In the genomic region with DNA sequence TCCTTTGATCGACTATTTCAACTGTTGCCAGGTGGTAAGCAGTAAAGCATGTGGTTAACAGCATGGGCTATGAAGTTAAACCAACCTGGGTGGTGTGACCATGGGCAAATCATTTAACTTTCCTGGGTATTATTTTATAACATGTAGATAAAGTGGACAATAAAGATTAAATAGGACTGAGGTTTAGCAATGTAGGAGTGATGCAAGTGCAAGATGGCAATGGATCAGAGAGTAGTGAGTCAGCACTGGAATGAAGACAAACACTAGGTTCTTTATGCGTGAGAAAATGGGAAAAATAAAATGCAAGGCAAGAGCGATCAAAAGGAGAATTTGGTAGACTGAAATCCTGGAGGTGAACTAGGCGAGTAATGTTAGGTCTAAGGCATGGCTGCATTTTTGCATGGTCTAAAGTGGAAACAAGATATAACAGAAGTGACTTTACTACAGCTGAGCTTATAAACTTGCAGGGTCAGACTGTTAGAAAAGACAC, we compare ENCODE assay signal across 11 cellular contexts.
DNase-seq lines count a peak whose midpoint lies in the region; ATAC-seq and TF ChIP-seq lines count a peak whose summit lies in the region.
"Had no signal": no experiment of that assay in that cellular context is flagged by ENCODE, and none has a peak within 500 bp of the region (broad histone marks: within the 10 kb centered on the region; RNA-seq: fewer than 3 reads in every experiment).

No MANE protein-coding gene starts in this region.

- no peaks in the 10 kb centered on the region for H3K9me2 ChIP-seq in SK-N-SH

- H3K36me3 ChIP-seq in SK-N-SH (replicated peaks in 1 of 2; ENCODE audit: control insufficient read depth in 1 of 2, insufficient read depth in 2 of 2, low read length in 1 of 2) (no peaks in the 10 kb centered on the region), spleen (no peaks in the 10 kb centered on the region), endodermal cell (ENCODE audit: control insufficient read depth, insufficient read depth, low read length) (no peaks in the 10 kb centered on the region)

- H3K4me2 ChIP-seq in SK-N-SH: peak overlapping the region; percentile 35

- TF ChIP-seq RAD21 in SK-N-SH (IDR thresholded peaks at IDR 0.05; ENCODE audit: low read length): no peak

- H3K27ac ChIP-seq in SK-N-SH (ENCODE audit: low read depth in 2 of 2, low read length in 1 of 2) (peak overlapping the region in 1 of 2 experiments; percentile 94; a peak in 3 of 4 replicates), spleen (peak overlapping the region in 2 of 8 donors; percentile 42 to 47), endodermal cell (ENCODE audit: low read depth, low read length) (no peak overlapping the region)

- no peaks in the 10 kb centered on the region for H3K36me3 Mint-ChIP-seq in endodermal cell (ENCODE audit: low read depth)
- H3K36me3 Mint-ChIP-seq: activated CD8-positive, alpha-beta memory T cell treated with anti-CD3 and anti-CD28 coated beads, Interleukin-2, amount 10 ng/mL, durations not matched to agents 7 days and 5 days had no signal

- no peaks in the 10 kb centered on the region for H3K27me3 Mint-ChIP-seq in endodermal cell (ENCODE audit: insufficient read depth)
- H3K27me3 Mint-ChIP-seq: stimulated activated naive CD8-positive, alpha-beta T cell treated with anti-CD3 and anti-CD28 coated beads, Interleukin-15, amount 100 ng/mL, for 72 hours had no signal

- H3K27me3 ChIP-seq in SK-N-SH (ENCODE audit: insufficient read depth) (no peaks in the 10 kb centered on the region), spleen (replicated peaks in 1 of 7) (no peaks in the 10 kb centered on the region), endodermal cell (ENCODE audit: control insufficient read depth, insufficient read depth, low read length, poor library complexity, severe bottlenecking) (no peaks in the 10 kb centered on the region)

- no peak overlapping the region for H3K27ac Mint-ChIP-seq in endodermal cell
- H3K27ac Mint-ChIP-seq: activated CD8-positive, alpha-beta memory T cell treated with anti-CD3 and anti-CD28 coated beads, Interleukin-2, amount 10 ng/mL, durations not matched to agents 7 days and 5 days; stimulated activated naive CD8-positive, alpha-beta T cell treated with anti-CD3 and anti-CD28 coated beads, Interleukin-15, amount 100 ng/mL, for 72 hours had no signal

- H3K4me1 ChIP-seq in SK-N-SH (ENCODE audit: control insufficient read depth in 1 of 2, insufficient read depth in 2 of 2, low read depth in 1 of 2, low read length in 1 of 2) (peaks cover 0 to 19% of the 10 kb centered on the region in 2 experiments; a peak in 3 of 4 replicates), spleen (no peaks in the 10 kb centered on the region), endodermal cell (ENCODE audit: control insufficient read depth, insufficient read depth, low read length) (no peaks in the 10 kb centered on the region)

- ATAC-seq in sciatic nerve: peak; percentile 48
- no peak for ATAC-seq in activated CD4-positive, CD25-positive, alpha-beta regulatory T cell treated with anti-CD3 and anti-CD28 coated beads, Interleukin-2, amount 50 U/mL, for 24 hours
- ATAC-seq: activated CD8-positive, alpha-beta memory T cell treated with anti-CD3 and anti-CD28 coated beads, Interleukin-2, amount 10 ng/mL, durations not matched to agents 7 days and 5 days; stimulated activated naive CD8-positive, alpha-beta T cell treated with anti-CD3 and anti-CD28 coated beads, Interleukin-15, amount 100 ng/mL, for 72 hours had no signal

- H3K4me1 Mint-ChIP-seq in endodermal cell: peaks cover 5% of the 10 kb centered on the region
- H3K4me1 Mint-ChIP-seq: activated CD8-positive, alpha-beta memory T cell treated with anti-CD3 and anti-CD28 coated beads, Interleukin-2, amount 10 ng/mL, durations not matched to agents 7 days and 5 days; stimulated activated naive CD8-positive, alpha-beta T cell treated with anti-CD3 and anti-CD28 coated beads, Interleukin-15, amount 100 ng/mL, for 72 hours had no signal

- H3K79me2 ChIP-seq in SK-N-SH (ENCODE audit: insufficient read depth): no peaks in the 10 kb centered on the region

- peaks cover 22% of the 10 kb centered on the region for H3F3A ChIP-seq in SK-N-SH (replicated peaks; ENCODE audit: insufficient read depth)

- H3K4me3 ChIP-seq in SK-N-SH (ENCODE audit: low read depth in 2 of 2, low read length in 1 of 2) (no peak overlapping the region), fibroblast of mammary gland (ENCODE audit: control insufficient read depth, low read depth, low read length) (no peak overlapping the region), spleen (no peak overlapping the region), endodermal cell (ENCODE audit: low read length) (no peak overlapping the region)

- CTCF ChIA-PET in SK-N-SH (lab: Yijun Ruan, JAX): interaction anchor here (1.2 kb wide), 1 partner anchor 10 kb away, joined by 3 read pairs; no protein-coding TSS in a partner anchor

- H3K9me3 ChIP-seq in SK-N-SH: 0 out of 2 replicates have a peak, but pooled peaks cover 4% of the 10 kb centered on the region
- H3K9me3 ChIP-seq in spleen: peaks cover 0 to 9% (median 0%) of the 10 kb centered on the region in 8 donors
- H3K9me3 ChIP-seq in endodermal cell (ENCODE audit: control insufficient read depth, low read length): no peaks in the 10 kb centered on the region

- peak overlapping the region; percentile 3; the same call in 1 of the 2 replicates for H3K9ac ChIP-seq in SK-N-SH
- H3K9ac ChIP-seq in endodermal cell (ENCODE audit: extremely low read depth, low read length, poor library complexity, severe bottlenecking): no peak overlapping the region

- POLR2A ChIA-PET in SK-N-SH (lab: Yijun Ruan, JAX): no interaction called here

- 57% methylated on average over 4 of the region's 4 CpGs for WGBS in SK-N-SH (ENCODE audit: low lambda C conversion rate)
- WGBS in spleen, 5 donors: 83 to 93% (median 86%) methylated on average over 4 of the region's 4 CpGs
- 94% methylated on average over 2 to 4 of the region's 4 CpGs for WGBS in endodermal cell (ENCODE audit: insufficient coverage in 1 of 2, insufficient read length in 1 of 2), 2 experiments

- intact Hi-C loops in sciatic nerve (cut with DNase I): no loop called here
- intact Hi-C loops in spleen (cut with DNase I; ENCODE audit: low total_unique reads): no loop called here

- peaks cover 7% of the 10 kb centered on the region for H3K9me3 Mint-ChIP-seq in endodermal cell
- H3K9me3 Mint-ChIP-seq: stimulated activated naive CD8-positive, alpha-beta T cell treated with anti-CD3 and anti-CD28 coated beads, Interleukin-15, amount 100 ng/mL, for 72 hours had no signal

- H2AFZ ChIP-seq in SK-N-SH (ENCODE audit: low read depth): no peak overlapping the region; the same call in 1 of the 2 replicates

- no peak overlapping the region for H3K4me3 Mint-ChIP-seq in endodermal cell
- H3K4me3 Mint-ChIP-seq: activated CD8-positive, alpha-beta memory T cell treated with anti-CD3 and anti-CD28 coated beads, Interleukin-2, amount 10 ng/mL, durations not matched to agents 7 days and 5 days; stimulated activated naive CD8-positive, alpha-beta T cell treated with anti-CD3 and anti-CD28 coated beads, Interleukin-15, amount 100 ng/mL, for 72 hours had no signal

- TF ChIP-seq POLR2A in spleen (IDR thresholded peaks at IDR 0.05): no peak

- H4K20me1 ChIP-seq in SK-N-SH (ENCODE audit: insufficient read depth): no peaks in the 10 kb centered on the region

- TF ChIP-seq CTCF in SK-N-SH (IDR thresholded peaks at IDR 0.05): no peak
- TF ChIP-seq CTCF in fibroblast of mammary gland (conservative IDR thresholded peaks at IDR 0.05; ENCODE audit: control insufficient read depth, insufficient read depth, low read depth, low read length): no peak
- no peak for TF ChIP-seq CTCF in spleen (IDR thresholded peaks at IDR 0.05 in 8 of 11, conservative IDR thresholded peaks at IDR 0.05 in 3 of 11)
- TF ChIP-seq CTCF in endodermal cell (conservative IDR thresholded peaks at IDR 0.05): no peak

- TF ChIP-seq EP300 in SK-N-SH (IDR thresholded peaks at IDR 0.05; ENCODE audit: borderline replicate concordance in 1 of 2, low read depth in 1 of 2, low read length in 1 of 2): 0 out of 4 replicates have a peak, but pooled peaks of 1 of the 2 experiments have one; percentile 24

- DNase-seq in EH (ENCODE audit: low read depth) (peak; percentile 92), SK-N-SH (no peak), fibroblast of mammary gland (ENCODE audit: low read depth) (peak; percentile 94), sciatic nerve (ENCODE audit: low spot score) (no peak), NCI-H1105 treated with DMSO at 0.1 percent for 48 hours (lab: John Stamatoyannopoulos, UW) (no peak), spleen (no peak), endodermal cell (no peak)
- DNase-seq: activated CD8-positive, alpha-beta memory T cell treated with anti-CD3 and anti-CD28 coated beads, Interleukin-2, amount 10 ng/mL, durations not matched to agents 7 days and 5 days; nucleus accumbens; stimulated activated naive CD8-positive, alpha-beta T cell treated with anti-CD3 and anti-CD28 coated beads, Interleukin-15, amount 100 ng/mL, for 72 hours had no signal

TF ChIP-seq in SK-N-SH, 30 proteins besides CTCF, POLR2A, EP300 and RAD21 (continues in another document):
- TF ChIP-seq SIN3A (IDR thresholded peaks at IDR 0.05; ENCODE audit: borderline replicate concordance, low read depth, low read length): no peak
- TF ChIP-seq RCOR1 (IDR thresholded peaks at IDR 0.05; ENCODE audit: low read length): no peak
- no peak for TF ChIP-seq NRF1 (IDR thresholded peaks at IDR 0.05; ENCODE audit: low read depth, low read length)
- peak; percentile 28; the same call in 1 of the 2 replicates for TF ChIP-seq YY1 (IDR thresholded peaks at IDR 0.05; ENCODE audit: low read depth)
- TF ChIP-seq JUND (IDR thresholded peaks at IDR 0.05): peak; percentile 73
- TF ChIP-seq, protein P1, sequence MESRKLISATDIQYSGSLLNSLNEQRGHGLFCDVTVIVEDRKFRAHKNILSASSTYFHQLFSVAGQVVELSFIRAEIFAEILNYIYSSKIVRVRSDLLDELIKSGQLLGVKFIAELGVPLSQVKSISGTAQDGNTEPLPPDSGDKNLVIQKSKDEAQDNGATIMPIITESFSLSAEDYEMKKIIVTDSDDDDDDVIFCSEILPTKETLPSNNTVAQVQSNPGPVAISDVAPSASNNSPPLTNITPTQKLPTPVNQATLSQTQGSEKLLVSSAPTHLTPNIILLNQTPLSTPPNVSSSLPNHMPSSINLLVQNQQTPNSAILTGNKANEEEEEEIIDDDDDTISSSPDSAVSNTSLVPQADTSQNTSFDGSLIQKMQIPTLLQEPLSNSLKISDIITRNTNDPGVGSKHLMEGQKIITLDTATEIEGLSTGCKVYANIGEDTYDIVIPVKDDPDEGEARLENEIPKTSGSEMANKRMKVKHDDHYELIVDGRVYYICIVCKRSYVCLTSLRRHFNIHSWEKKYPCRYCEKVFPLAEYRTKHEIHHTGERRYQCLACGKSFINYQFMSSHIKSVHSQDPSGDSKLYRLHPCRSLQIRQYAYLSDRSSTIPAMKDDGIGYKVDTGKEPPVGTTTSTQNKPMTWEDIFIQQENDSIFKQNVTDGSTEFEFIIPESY (IDR thresholded peaks at IDR 0.05; ENCODE audit: borderline replicate concordance, low read depth): no peak
- no peak for TF ChIP-seq POLR2AphosphoS5 (IDR thresholded peaks at IDR 0.05; ENCODE audit: low read depth, low read length)
- peak; percentile 88 for TF ChIP-seq FOSL2 (IDR thresholded peaks at IDR 0.05; ENCODE audit: borderline replicate concordance, low read depth)
- TF ChIP-seq NFIC (IDR thresholded peaks at IDR 0.05; ENCODE audit: borderline replicate concordance): peak; percentile 83

Comparison
In these comparisons a context has a peak if more than half of its experiments do, and no peak if none do; other contexts are left out.
1. DNase-seq: peak in EH (single experiment) and fibroblast of mammary gland (single experiment); none in SK-N-SH (single experiment), sciatic nerve (single experiment), NCI-H1105 treated with DMSO at 0.1 percent for 48 hours (single experiment), spleen (single experiment) and endodermal cell (single experiment).